In genomic region chr16:29848420-29849297, GRCh38 we compare ENCODE assay signal across 8 cellular contexts. TPM values are rescaled to one million over a fixed set of nuclear protein-coding genes. Genes with fewer than 3 reads are reported as not detected.
DNase-seq lines count a peak whose midpoint lies in the region; ATAC-seq and TF ChIP-seq lines count a peak whose summit lies in the region.

No MANE protein-coding gene starts in this region.

- H3K4ac ChIP-seq in neuronal stem cell (ENCODE audit: low read length), result no peak overlapping the region

- no peak overlapping the region for H2AFZ ChIP-seq in neuronal stem cell (ENCODE audit: low read length)

- H3K18ac ChIP-seq in neuronal stem cell (ENCODE audit: low read length), result no peak overlapping the region

- H3K9ac ChIP-seq in neuronal stem cell (ENCODE audit: low read depth, low read length, poor library complexity), result no peak overlapping the region

- H3K9me3 ChIP-seq in CD8-positive, alpha-beta T cell (ENCODE audit: low read length), result no peaks in the 10 kb centered on the region
- no peaks in the 10 kb centered on the region for H3K9me3 ChIP-seq in neuronal stem cell (replicated peaks in 1 of 2; ENCODE audit: control insufficient read depth in 2 of 2, insufficient read depth in 1 of 2, low read depth in 1 of 2, low read length in 2 of 2)

- H3K4me2 ChIP-seq in neuronal stem cell (ENCODE audit: insufficient read depth, low read length, poor library complexity, severe bottlenecking), result no peak overlapping the region

- H2BK120ac ChIP-seq in neuronal stem cell (ENCODE audit: low read depth, low read length), result no peak overlapping the region

- CTCF ChIA-PET in CD8-positive, alpha-beta T cell (lab: Charles Lee), result interaction anchor here (0.6 to 5.8 kb wide), 51 partner anchors 8 to 500 kb away, joined by 3 to 113 read pairs (median 5); partner anchors contain the start of genes C16orf92, CDIPT, KCTD13 and KIF22

- no peaks in the 10 kb centered on the region for H3K79me1 ChIP-seq in neuronal stem cell (ENCODE audit: low read depth, low read length)

- no peaks in the 10 kb centered on the region for H3K9me3 Mint-ChIP-seq in CD8-positive, alpha-beta T cell

- H3K27ac ChIP-seq in CD8-positive, alpha-beta T cell (ENCODE audit: low read depth, low read length), result no peak overlapping the region
- no peak overlapping the region for H3K27ac ChIP-seq in neuronal stem cell (replicated peaks; ENCODE audit: low read length)
- H3K27ac ChIP-seq in substantia nigra (ENCODE audit: low read depth, low read length, poor library complexity, severe bottlenecking), result peak overlapping the region; percentile 5

- no peak overlapping the region for H3K4me3 ChIP-seq in CD8-positive, alpha-beta T cell (ENCODE audit: low read depth, low read length)
- H3K4me3 ChIP-seq in fibroblast of pulmonary artery (replicated peaks; ENCODE audit: low read depth, low read length) (no peak overlapping the region), neuronal stem cell (ENCODE audit: low read length in 2 of 2) (no peak overlapping the region)

- POLR2A ChIA-PET in CD8-positive, alpha-beta T cell (lab: Charles Lee), result interaction anchor here (0.5 to 4.0 kb wide), 15 partner anchors 10 to 148 kb away, joined by 3 to 32 read pairs (median 4); partner anchors contain the start of genes CDIPT, MAZ and PAGR1

- H2BK5ac ChIP-seq in neuronal stem cell (ENCODE audit: low read length), result peak overlapping the region; percentile 16

- no peak overlapping the region for H4K8ac ChIP-seq in neuronal stem cell (ENCODE audit: low read depth, low read length)

- WGBS in neuronal stem cell (ENCODE audit: extremely low coverage in 2 of 2, insufficient read length in 2 of 2, insufficient replicate concordance in 1 of 2), 2 donors, result no CpG with 5 or more reads among the region's 15 CpGs

- H3K27ac Mint-ChIP-seq in CD8-positive, alpha-beta T cell, result no peak overlapping the region

- DNase-seq in CD8-positive, alpha-beta T cell, result peak; percentile 62 to 92 (median 84)
- DNase-seq in RPMI7951 (ENCODE audit: low read depth) (peak; percentile 60), activated T-helper 1 cell treated with Interleukin-2 at 50 U/mL for 16 hours (ENCODE audit: low read depth) (peak; percentile 70), fibroblast of pulmonary artery (ENCODE audit: low read depth) (peak; percentile 77), neuronal stem cell (ENCODE audit: low spot score) (no peak), substantia nigra (lab: John Stamatoyannopoulos, UW) (peak in 47 of 49 donors; percentile 7 to 84 (median 53)), NCI-H128 (lab: John Stamatoyannopoulos, UW; ENCODE audit: unreplicated experiment) (no peak)

- H3K4me3 Mint-ChIP-seq in CD8-positive, alpha-beta T cell, result no peak overlapping the region

- peak overlapping the region; percentile 20 for H4K91ac ChIP-seq in neuronal stem cell (ENCODE audit: low read depth, low read length, poor library complexity)

- peak; percentile 78 for TF ChIP-seq CTCF in CD8-positive, alpha-beta T cell (IDR thresholded peaks at IDR 0.05)
- TF ChIP-seq CTCF in fibroblast of pulmonary artery (IDR thresholded peaks at IDR 0.05; ENCODE audit: low read length, missing control alignments), result peak; percentile 92

- H3K23ac ChIP-seq in neuronal stem cell (ENCODE audit: low read depth, low read length, poor library complexity), result no peak overlapping the region

- H3K27me3 ChIP-seq in CD8-positive, alpha-beta T cell (ENCODE audit: insufficient read depth, low read length), result no peaks in the 10 kb centered on the region
- no peaks in the 10 kb centered on the region for H3K27me3 ChIP-seq in neuronal stem cell (ENCODE audit: control insufficient read depth in 3 of 3, insufficient read depth in 3 of 3, low read depth in 1 of 3, low read length in 3 of 3)

- H3K36me3 ChIP-seq in CD8-positive, alpha-beta T cell (ENCODE audit: insufficient read depth, low read length), result peaks cover 32% of the 10 kb centered on the region
- H3K36me3 ChIP-seq in neuronal stem cell (replicated peaks in 1 of 2; ENCODE audit: control insufficient read depth in 2 of 2, insufficient read depth in 2 of 2, low read length in 2 of 2), result no peaks in the 10 kb centered on the region

- no peak overlapping the region for H2BK12ac ChIP-seq in neuronal stem cell (ENCODE audit: low read length)

- H2AK5ac ChIP-seq in neuronal stem cell (ENCODE audit: low read depth, low read length), result peak overlapping the region; percentile 64

- intact Hi-C loops in CD8-positive, alpha-beta T cell (cut with DNase I, micrococcal nuclease), result loop anchor here (1.0 to 5.0 kb wide), 7 partner anchors 15 to 174 kb away; partner anchors contain the start of genes C16orf92 (in 1 of the 2), CDIPT (in 1 of the 2), MVP (in 1 of the 2) and PAGR1 (in 1 of the 2)

- H3K4me1 ChIP-seq in CD8-positive, alpha-beta T cell (ENCODE audit: insufficient read depth, low read length), result no peaks in the 10 kb centered on the region
- peaks cover 0 to 3% of the 10 kb centered on the region in 2 donors for H3K4me1 ChIP-seq in neuronal stem cell (ENCODE audit: control insufficient read depth in 2 of 2, insufficient read depth in 1 of 2, low read depth in 1 of 2, low read length in 2 of 2)

- H3K14ac ChIP-seq in neuronal stem cell (ENCODE audit: low read length), result no peak overlapping the region

- H3K4me1 Mint-ChIP-seq in CD8-positive, alpha-beta T cell (ENCODE audit: low read depth), result peaks cover 3% of the 10 kb centered on the region

- H3K36me3 Mint-ChIP-seq in CD8-positive, alpha-beta T cell, result peaks cover 41% of the 10 kb centered on the region

- H3K27me3 Mint-ChIP-seq in CD8-positive, alpha-beta T cell (ENCODE audit: low read depth), result no peaks in the 10 kb centered on the region

- peak; percentile 98 for ATAC-seq in CD8-positive, alpha-beta T cell
- ATAC-seq in HG02678 (IDR thresholded peaks at IDR 0.05; ENCODE audit: unreplicated experiment), result peak; percentile 52

- no peak overlapping the region for H2BK15ac ChIP-seq in neuronal stem cell (ENCODE audit: low read length)

RNA-seq across cellular contexts. Expression of gene CDIPT, which starts 14.4 kb away (rescaled TPM):
- total RNA-seq in CD8-positive, alpha-beta T cell, result 10 to 100 TPM; 24.5 to 26.4 TPM
- 83.4 and 90.4 TPM in 2 replicates for total RNA-seq in RPMI7951 (2014; rRNA removed; shearing (Covaris generic))
- polyA plus RNA-seq in neuronal stem cell (2013, experiment 1 of 2), result 38.7 TPM
- 37.4 TPM for polyA plus RNA-seq in neuronal stem cell (2013, experiment 2 of 2)

RNA-seq across cellular contexts. Expression of gene MVP, which starts 28.4 kb away (rescaled TPM):
- 10 to 100 TPM; 74.2 to 81.1 TPM for total RNA-seq in CD8-positive, alpha-beta T cell
- 140 and 141 TPM in 2 replicates for total RNA-seq in RPMI7951 (2014; rRNA removed; shearing (Covaris generic))
- polyA plus RNA-seq in neuronal stem cell (2013, experiment 1 of 2), result 6.3 TPM
- 5.6 TPM for polyA plus RNA-seq in neuronal stem cell (2013, experiment 2 of 2)

RNA-seq across cellular contexts. Expression of gene PAGR1, which starts 32.7 kb away (rescaled TPM):
- 10 to 100 TPM; 13.8 to 16.8 TPM for total RNA-seq in CD8-positive, alpha-beta T cell
- 20.5 and 22.8 TPM in 2 replicates for total RNA-seq in RPMI7951 (2014; rRNA removed; shearing (Covaris generic))
- polyA plus RNA-seq in neuronal stem cell (2013, experiment 1 of 2), result 63.6 TPM
- polyA plus RNA-seq in neuronal stem cell (2013, experiment 2 of 2), result 61.9 TPM

RNA-seq across cellular contexts. Expression of gene PRRT2, which starts 36.7 kb away (rescaled TPM):
- 1 to 10 TPM; 1.6 to 1.7 TPM for total RNA-seq in CD8-positive, alpha-beta T cell
- total RNA-seq in RPMI7951 (2014; rRNA removed; shearing (Covaris generic)), result 1.7 and 2.5 TPM in 2 replicates
- 75.9 TPM for polyA plus RNA-seq in neuronal stem cell (2013, experiment 1 of 2)
- 71.0 TPM for polyA plus RNA-seq in neuronal stem cell (2013, experiment 2 of 2)

RNA-seq across cellular contexts. Expression of gene MAZ, which starts 42.3 kb away (rescaled TPM):
- 100 to 1,000 TPM; 203 to 212 TPM for total RNA-seq in CD8-positive, alpha-beta T cell
- total RNA-seq in RPMI7951 (2014; rRNA removed; shearing (Covaris generic)), result 114 and 181 TPM in 2 replicates
- 202 TPM for polyA plus RNA-seq in neuronal stem cell (2013, experiment 1 of 2)
- 199 TPM for polyA plus RNA-seq in neuronal stem cell (2013, experiment 2 of 2)

Comparison
In these comparisons a context has a peak if more than half of its experiments do, and no peak if none do; other contexts are left out.
1. DNase-seq: peak in CD8-positive, alpha-beta T cell (7 of 7), RPMI7951 (single experiment), activated T-helper 1 cell treated with Interleukin-2 at 50 U/mL for 16 hours (single experiment), fibroblast of pulmonary artery (single experiment) and substantia nigra (47 of 49); none in neuronal stem cell (single experiment) and NCI-H128 (single experiment).